ENCODE assay signal across 23 cellular contexts in genomic region chr10:7567896-7568295, GRCh38.
"Had no signal": no experiment of that assay in that cellular context is flagged by ENCODE, and none has a peak within 500 bp of the region (broad histone marks: within the 10 kb centered on the region; RNA-seq: fewer than 3 reads in every experiment).

No MANE protein-coding gene starts in this region.

- H3K27me3 ChIP-seq: Peyer's patch, SJSA1 had no signal

- H3K4me3 ChIP-seq: Peyer's patch, SJSA1 had no signal

- H3K9ac ChIP-seq: SK-N-SH had no signal

- DNase-seq: activated CD4-positive, alpha-beta T cell treated with anti-CD3 and anti-CD28 coated beads, Interleukin-2, amount 10 ng/mL, durations not matched to agents 24 days and 14 days; activated CD4-positive, alpha-beta T cell treated with anti-CD3 and anti-CD28 coated beads, Interleukin-2, amount 50 U/mL, for 4 hours; activated CD8-positive, alpha-beta T cell treated with anti-CD3 and anti-CD28 coated beads for 36 hours; activated effector memory CD4-positive, alpha-beta T cell treated with anti-CD3 and anti-CD28 coated beads, Interleukin-2, amount 50 U/mL, for 16 hours; activated naive CD4-positive, alpha-beta T cell; activated naive CD4-positive, alpha-beta T cell treated with anti-CD3 and anti-CD28 coated beads, Interleukin-2, amount 50 U/mL, for 16 hours; activated naive CD8-positive, alpha-beta T cell treated with anti-CD3 and anti-CD28 coated beads for 36 hours; activated T-cell treated with anti-CD3 and anti-CD28 coated beads, Interleukin-2, amount 50 U/mL, for 1 hour; activated T-cell treated with anti-CD3 and anti-CD28 coated beads, Interleukin-2, amount 50 U/mL, for 72 hours; amygdala; NCI-H1092 treated with DMSO at 0.1 percent for 48 hours; NCI-H187 treated with DMSO at 0.1 percent for 48 hours; NCI-H2081; NCI-H226; NCI-H446 treated with DMSO at 0.1 percent for 48 hours; NK-92 treated with Interleukin-12 subunit alpha and Interleukin-12 subunit beta, amount 100 ng/mL, for 24 hours; PC-3; Peyer's patch; RPMI8226; SHP77 treated with DMSO at 0.1 percent for 48 hours; SK-N-SH had no signal

- H3K36me3 ChIP-seq: Peyer's patch, SJSA1 had no signal

- H3K27ac ChIP-seq: Peyer's patch, SJSA1 had no signal

- ATAC-seq: activated CD8-positive, alpha-beta T cell treated with anti-CD3 and anti-CD28 coated beads for 36 hours; activated T-cell treated with anti-CD3 and anti-CD28 coated beads, Interleukin-2, amount 50 U/mL, for 72 hours; activated T-helper 17 cell treated with anti-CD3 and anti-CD28 coated beads, Interleukin-2, amount 50 U/mL, for 72 hours; PC-3 had no signal

- H3K9me3 ChIP-seq: Peyer's patch, SJSA1, SK-N-SH had no signal

- H3K4me2 ChIP-seq: SK-N-SH had no signal
